In the genomic region with DNA sequence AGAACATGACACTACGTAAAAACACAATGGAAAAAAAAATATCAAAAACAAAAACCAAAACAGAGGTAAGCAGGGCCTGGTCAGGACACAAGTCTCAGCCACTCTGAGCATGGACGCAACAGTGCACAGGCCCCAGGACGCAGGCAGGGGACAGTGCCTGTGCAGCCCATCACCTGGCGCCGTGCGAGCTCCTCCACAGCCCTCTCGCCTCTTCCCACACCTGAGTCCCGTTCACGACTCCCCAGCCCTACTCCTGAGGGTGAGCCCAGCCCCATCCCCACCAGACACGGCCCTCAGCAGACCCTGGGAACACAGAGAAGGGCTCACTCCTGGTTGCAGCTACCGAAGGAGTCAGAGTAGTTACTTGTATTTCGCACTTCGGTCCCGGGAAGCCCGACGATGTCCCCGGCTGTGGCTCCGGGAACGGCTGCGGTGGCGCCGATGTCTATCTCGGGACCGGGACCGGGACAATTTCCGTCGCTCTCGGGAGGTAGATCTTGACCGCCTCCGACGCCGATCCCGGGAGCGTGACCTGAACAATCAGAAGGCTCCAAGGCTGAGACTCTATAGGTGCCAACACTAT, we compare ENCODE assay signal across 3 cellular contexts.
TF ChIP-seq lines count a peak whose summit lies in the region.

No MANE protein-coding gene starts in this region.

TF ChIP-seq in GM12891, 5 proteins besides CTCF, POLR2A, EP300 and RAD21:
- no peak for TF ChIP-seq PAX5 (IDR thresholded peaks at IDR 0.05; ENCODE audit: insufficient read depth, low read length, severe bottlenecking)
- no peak for TF ChIP-seq POLR2AphosphoS5 (IDR thresholded peaks at IDR 0.05; ENCODE audit: low read depth, low read length)
- no peak for TF ChIP-seq SPI1 (IDR thresholded peaks at IDR 0.05; ENCODE audit: low read depth, low read length)
- TF ChIP-seq POU2F2 (IDR thresholded peaks at IDR 0.05; ENCODE audit: low read depth, low read length): no peak

TF ChIP-seq in WTC11, 78 proteins besides CTCF, POLR2A, EP300 and RAD21:
- TF ChIP-seq SMAD3 (CRISPR knock-in tag; IDR thresholded peaks at IDR 0.05; ENCODE audit: borderline replicate concordance) (no peak), E2F5 (CRISPR knock-in tag; IDR thresholded peaks at IDR 0.05) (no peak), GABPB1 (CRISPR knock-in tag; IDR thresholded peaks at IDR 0.05) (no peak), NR1H2 (CRISPR knock-in tag; IDR thresholded peaks at IDR 0.05) (no peak), FOXK1 (CRISPR knock-in tag; IDR thresholded peaks at IDR 0.05) (no peak), FOXP1 (CRISPR knock-in tag; IDR thresholded peaks at IDR 0.05; ENCODE audit: borderline replicate concordance) (no peak), JUN (CRISPR knock-in tag; IDR thresholded peaks at IDR 0.05) (no peak), FOXJ3 (CRISPR knock-in tag; IDR thresholded peaks at IDR 0.05; ENCODE audit: borderline replicate concordance) (no peak), NR3C1 (CRISPR knock-in tag; conservative IDR thresholded peaks at IDR 0.05; ENCODE audit: low read depth) (no peak), PRRX2 (CRISPR knock-in tag; IDR thresholded peaks at IDR 0.05) (no peak), STAT6 (CRISPR knock-in tag; conservative IDR thresholded peaks at IDR 0.05; ENCODE audit: low read depth) (no peak), ZNF425 (CRISPR knock-in tag; conservative IDR thresholded peaks at IDR 0.05) (no peak), KAT7 (CRISPR knock-in tag; IDR thresholded peaks at IDR 0.05; ENCODE audit: borderline replicate concordance) (no peak), ATF1 (CRISPR knock-in tag; IDR thresholded peaks at IDR 0.05) (no peak), RORB (CRISPR knock-in tag; IDR thresholded peaks at IDR 0.05) (no peak), TEAD1 (CRISPR knock-in tag; IDR thresholded peaks at IDR 0.05) (no peak), ZNF671 (CRISPR knock-in tag; IDR thresholded peaks at IDR 0.05) (no peak), GRHL2 (CRISPR knock-in tag; IDR thresholded peaks at IDR 0.05; ENCODE audit: insufficient replicate concordance, severe bottlenecking) (no peak), SP1 (CRISPR knock-in tag; conservative IDR thresholded peaks at IDR 0.05) (no peak), ZNF416 (CRISPR knock-in tag; IDR thresholded peaks at IDR 0.05) (no peak)

TF ChIP-seq in HepG2, 621 proteins besides CTCF, POLR2A, EP300 and RAD21:
- TF ChIP-seq ZNF557 (CRISPR knock-in tag; IDR thresholded peaks at IDR 0.05) (no peak), ZFP36L2 (CRISPR knock-in tag; IDR thresholded peaks at IDR 0.05) (no peak), AGO2 (optimal IDR thresholded peaks at IDR 0.05; ENCODE audit: low read depth, low read length) (peak; percentile 82), MEF2D (CRISPR knock-in tag; IDR thresholded peaks at IDR 0.05) (no peak), ETV5 (CRISPR knock-in tag; IDR thresholded peaks at IDR 0.05; ENCODE audit: borderline replicate concordance) (no peak)
